In the genomic region with DNA sequence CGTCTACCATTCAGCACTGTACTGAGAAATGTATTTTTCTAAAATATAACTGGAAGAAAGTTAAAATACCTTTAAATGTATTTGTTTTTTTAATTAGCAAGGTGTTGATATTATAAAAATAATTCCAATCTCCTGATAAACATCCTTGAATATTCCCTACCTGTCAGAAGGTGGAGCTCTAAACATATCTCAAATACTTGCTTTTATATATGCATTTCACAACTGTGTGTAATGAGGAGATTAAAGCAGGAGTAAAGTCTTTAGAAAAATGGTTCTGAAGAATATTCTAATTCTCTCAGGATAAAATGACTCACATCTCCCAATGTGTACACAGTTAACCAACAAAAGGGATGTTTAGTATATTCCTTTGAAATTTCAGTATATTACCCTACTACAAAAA, we compare ENCODE assay signal across 12 cellular contexts.
DNase-seq lines count a peak whose midpoint lies in the region; ATAC-seq, FAIRE-seq and TF ChIP-seq lines count a peak whose summit lies in the region.
"Had no signal": no experiment of that assay in that cellular context is flagged by ENCODE, and none has a peak within 500 bp of the region (broad histone marks: within the 10 kb centered on the region; RNA-seq: fewer than 3 reads in every experiment).

No MANE protein-coding gene starts in this region.

- FAIRE-seq in G401.6 (lab: Jason Lieb, UNC) (peak; percentile 69), endometrium (lab: Jason Lieb, UNC) (peak; percentile 60), GM12892 (lab: Jason Lieb, UNC) (no peak)

- H3K4me1 ChIP-seq in tibial artery (peaks cover 0 to 4% (median 2%) of the 10 kb centered on the region in 4 donors), uterus (no peaks in the 10 kb centered on the region)

- H3K4me3 ChIP-seq in tibial artery (no peak overlapping the region), uterus (no peak overlapping the region)

- no peaks in the 10 kb centered on the region for H3K9me3 ChIP-seq in tibial artery
- no peaks in the 10 kb centered on the region for H3K9me3 ChIP-seq in uterus

- H3K27me3 ChIP-seq in tibial artery, result no peaks in the 10 kb centered on the region
- no peaks in the 10 kb centered on the region for H3K27me3 ChIP-seq in uterus

- H3K27ac ChIP-seq in 22Rv1 (no peak overlapping the region), tibial artery (no peak overlapping the region), uterus (no peak overlapping the region)

- intact Hi-C loops in tibial artery (cut with DNase I; ENCODE audit: low total_unique reads) (no loop called here), uterus (cut with DNase I; ENCODE audit: low total_unique reads) (no loop called here)

- H3K36me3 ChIP-seq in tibial artery, result no peaks in the 10 kb centered on the region
- H3K36me3 ChIP-seq in uterus, result no peaks in the 10 kb centered on the region

- ATAC-seq in GM19035 (IDR thresholded peaks at IDR 0.05; ENCODE audit: unreplicated experiment), result no peak

- peak; percentile 48 for TF ChIP-seq CTCF in 22Rv1 (IDR thresholded peaks at IDR 0.05)
- no peak for TF ChIP-seq CTCF in tibial artery (IDR thresholded peaks at IDR 0.05)
- TF ChIP-seq CTCF in uterus (IDR thresholded peaks at IDR 0.05), result no peak

- DNase-seq in NCI-H69 (lab: John Stamatoyannopoulos, UW), result peak; percentile 69
- no peak for DNase-seq in GM12892 (ENCODE audit: insufficient read length)
- no peak for DNase-seq in tibial artery
- DNase-seq in uterus, result no peak
- DNase-seq: activated effector memory CD4-positive, alpha-beta T cell treated with Interleukin-2 at 50 U/mL for 16 hours; immature natural killer cell; MV-4-11; retina had no signal

- TF ChIP-seq POLR2A in GM12892 (IDR thresholded peaks at IDR 0.05; ENCODE audit: low read depth, low read length) (no peak), uterus (IDR thresholded peaks at IDR 0.05) (no peak)
